19 cellular contexts compared by ENCODE assay signal in genomic region chr15:27492021-27492621, GRCh38.
A peak's percentile ranks its signal among the peaks of the same experiment; 100 is the strongest.
DNase-seq lines count a peak whose midpoint lies in the region; ATAC-seq, FAIRE-seq and TF ChIP-seq lines count a peak whose summit lies in the region.
"Had no signal": no experiment of that assay in that cellular context is flagged by ENCODE, and none has a peak within 500 bp of the region (broad histone marks: within the 10 kb centered on the region; RNA-seq: fewer than 3 reads in every experiment).

No MANE protein-coding gene starts in this region.

- no peaks in the 10 kb centered on the region for H3K9me3 Mint-ChIP-seq in mesothelial cell of epicardium
- H3K9me3 Mint-ChIP-seq in activated CD4-positive, alpha-beta memory T cell treated with anti-CD3 and anti-CD28 coated beads for 36 hours, result peaks cover 5% of the 10 kb centered on the region
- H3K9me3 Mint-ChIP-seq: activated CD4-positive, alpha-beta T cell treated with anti-CD3 and anti-CD28 coated beads, Interleukin-2, amount 10 ng/mL, durations not matched to agents 24 days and 14 days had no signal

- WGBS in thyroid gland, 2 donors, result 20 to 29% methylated on average over 3 of the region's 3 CpGs

- H3K36me3 ChIP-seq in thyroid gland, result no peaks in the 10 kb centered on the region
- H3K36me3 ChIP-seq: upper lobe of left lung had no signal

- no peaks in the 10 kb centered on the region for H3K9me3 ChIP-seq in thyroid gland
- H3K9me3 ChIP-seq: upper lobe of left lung had no signal

- no peaks in the 10 kb centered on the region for H3K27me3 ChIP-seq in thyroid gland

- no peaks in the 10 kb centered on the region for H3K36me3 Mint-ChIP-seq in mesothelial cell of epicardium
- H3K36me3 Mint-ChIP-seq in activated CD4-positive, alpha-beta memory T cell treated with anti-CD3 and anti-CD28 coated beads for 36 hours, result no peaks in the 10 kb centered on the region

- no peak overlapping the region for H3K4me3 ChIP-seq in thyroid gland (replicated peaks in 1 of 3)
- H3K4me3 ChIP-seq: upper lobe of left lung had no signal

- peak; percentile 56 for DNase-seq in DMS 273 (lab: John Stamatoyannopoulos, UW; ENCODE audit: unreplicated experiment)
- DNase-seq in DMS 273 treated with DMSO at 0.1 percent for 48 hours (lab: John Stamatoyannopoulos, UW), result no peak
- DNase-seq in mesothelial cell of epicardium (ENCODE audit: low spot score in 2 of 2, unreplicated experiment in 2 of 2), result no peak
- DNase-seq in thyroid gland, result peak; percentile 85 to 90
- no peak for DNase-seq in activated CD4-positive, alpha-beta memory T cell treated with anti-CD3 and anti-CD28 coated beads for 36 hours
- DNase-seq in omental fat pad (ENCODE audit: low spot score), result no peak
- DNase-seq: activated CD4-positive, alpha-beta T cell treated with anti-CD3 and anti-CD28 coated beads, Interleukin-2, amount 10 ng/mL, durations not matched to agents 24 days and 14 days; activated T-cell treated with anti-CD3 and anti-CD28 coated beads, Interleukin-2, amount 50 U/mL, for 24 hours; COR-L47; cortex of kidney; mesenchymal stem cell; SIG-M5 had no signal

- intact Hi-C loops in thyroid gland (cut with DNase I), result no loop called here
- intact Hi-C loops in activated CD4-positive, alpha-beta memory T cell treated with anti-CD3 and anti-CD28 coated beads for 36 hours (cut with micrococcal nuclease), result no loop called here

- H3K27ac ChIP-seq in thyroid gland, result peak overlapping the region; percentile 7 to 77 (median 37)
- H3K27ac ChIP-seq: 22Rv1, upper lobe of left lung had no signal

- FAIRE-seq in endometrium (lab: Jason Lieb, UNC), result peak; percentile 79

- TF ChIP-seq POLR2A in thyroid gland (IDR thresholded peaks at IDR 0.05), result no peak

- peak overlapping the region; percentile 80 for H3K27ac Mint-ChIP-seq in mesothelial cell of epicardium
- H3K27ac Mint-ChIP-seq in activated CD4-positive, alpha-beta memory T cell treated with anti-CD3 and anti-CD28 coated beads for 36 hours, result no peak overlapping the region
- H3K27ac Mint-ChIP-seq: activated CD4-positive, alpha-beta T cell treated with anti-CD3 and anti-CD28 coated beads, Interleukin-2, amount 10 ng/mL, durations not matched to agents 24 days and 14 days; activated T-cell treated with anti-CD3 and anti-CD28 coated beads, Interleukin-2, amount 50 U/mL, for 24 hours; progenitor cell of endocrine pancreas; T-helper 2 cell treated with Interferon-gamma antibody and Interleukin-4, amounts not matched to agents 5 μg/mL and 100 μg/mL, for 36 hours had no signal

- no peak overlapping the region for H3K4me3 Mint-ChIP-seq in mesothelial cell of epicardium
- H3K4me3 Mint-ChIP-seq in activated CD4-positive, alpha-beta memory T cell treated with anti-CD3 and anti-CD28 coated beads for 36 hours, result no peak overlapping the region
- H3K4me3 Mint-ChIP-seq: activated CD4-positive, alpha-beta T cell treated with anti-CD3 and anti-CD28 coated beads, Interleukin-2, amount 10 ng/mL, durations not matched to agents 24 days and 14 days; activated T-cell treated with anti-CD3 and anti-CD28 coated beads, Interleukin-2, amount 50 U/mL, for 24 hours; T-helper 2 cell treated with Interferon-gamma antibody and Interleukin-4, amounts not matched to agents 5 μg/mL and 100 μg/mL, for 36 hours had no signal

- POLR2A ChIA-PET in activated CD4-positive, alpha-beta memory T cell treated with anti-CD3 and anti-CD28 coated beads for 36 hours (lab: Charles Lee), result no interaction called here

- CTCF ChIA-PET in activated CD4-positive, alpha-beta memory T cell treated with anti-CD3 and anti-CD28 coated beads for 36 hours (lab: Charles Lee), result no interaction called here

- no peaks in the 10 kb centered on the region for H3K27me3 Mint-ChIP-seq in mesothelial cell of epicardium (ENCODE audit: low read depth)
- no peaks in the 10 kb centered on the region for H3K27me3 Mint-ChIP-seq in activated CD4-positive, alpha-beta memory T cell treated with anti-CD3 and anti-CD28 coated beads for 36 hours
- H3K27me3 Mint-ChIP-seq: activated CD4-positive, alpha-beta T cell treated with anti-CD3 and anti-CD28 coated beads, Interleukin-2, amount 10 ng/mL, durations not matched to agents 24 days and 14 days; activated T-cell treated with anti-CD3 and anti-CD28 coated beads, Interleukin-2, amount 50 U/mL, for 24 hours; progenitor cell of endocrine pancreas had no signal

- ATAC-seq in GM19455 (IDR thresholded peaks at IDR 0.05; ENCODE audit: unreplicated experiment), result no peak
- ATAC-seq in omental fat pad (ENCODE audit: low FRiP score), result no peak
- ATAC-seq: esophagus mucosa had no signal

- H3K4me1 ChIP-seq in thyroid gland, result peaks cover 17 to 23% of the 10 kb centered on the region in 2 donors
- H3K4me1 ChIP-seq: upper lobe of left lung had no signal

- no peak for TF ChIP-seq CTCF in mesothelial cell of epicardium (IDR thresholded peaks at IDR 0.05; ENCODE audit: unreplicated experiment)
- no peak for TF ChIP-seq CTCF in thyroid gland (IDR thresholded peaks at IDR 0.05)
- TF ChIP-seq CTCF in omental fat pad (IDR thresholded peaks at IDR 0.05), result no peak

- peaks cover 22% of the 10 kb centered on the region for H3K4me1 Mint-ChIP-seq in mesothelial cell of epicardium
- no peaks in the 10 kb centered on the region for H3K4me1 Mint-ChIP-seq in activated CD4-positive, alpha-beta memory T cell treated with anti-CD3 and anti-CD28 coated beads for 36 hours (ENCODE audit: low read depth)
- H3K4me1 Mint-ChIP-seq: activated CD4-positive, alpha-beta T cell treated with anti-CD3 and anti-CD28 coated beads, Interleukin-2, amount 10 ng/mL, durations not matched to agents 24 days and 14 days had no signal

Comparison
In these comparisons a context has a peak if more than half of its experiments do, and no peak if none do; other contexts are left out.
1. DNase-seq: peak in DMS 273 (single experiment) and thyroid gland (2 of 2); none in DMS 273 treated with DMSO at 0.1 percent for 48 hours (single experiment), mesothelial cell of epicardium (0 of 2), activated CD4-positive, alpha-beta memory T cell treated with anti-CD3 and anti-CD28 coated beads for 36 hours (single experiment) and omental fat pad (single experiment).